Comparison of ENCODE assay signal across 32 cellular contexts in the genomic region with DNA sequence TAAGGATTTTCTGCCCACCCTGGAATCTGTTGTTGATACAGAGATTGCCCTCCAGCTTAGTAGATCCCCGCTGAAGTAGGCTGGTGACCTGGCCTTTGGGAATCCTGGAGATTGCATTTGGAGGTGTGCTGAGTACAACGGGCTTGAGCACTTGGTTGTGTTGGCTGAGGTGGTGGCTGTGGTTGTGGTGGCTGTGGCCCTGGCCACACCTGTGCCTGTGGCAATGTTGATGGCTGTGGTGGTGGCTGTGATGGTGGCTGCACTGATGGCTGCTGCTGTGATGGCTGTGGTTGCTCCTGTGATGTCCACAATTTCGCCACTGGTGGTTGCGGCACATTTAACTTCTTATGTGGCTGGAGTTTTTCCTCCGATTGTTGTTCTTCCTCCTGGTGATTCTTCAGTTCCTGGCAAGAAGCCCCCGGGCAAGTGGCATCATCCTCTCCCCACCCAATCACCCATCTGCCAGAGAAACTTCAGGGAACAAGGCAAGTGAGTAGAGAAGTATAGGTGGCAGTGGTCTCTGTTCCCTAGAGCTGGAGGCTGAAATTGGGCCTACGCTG. TPM values are rescaled to one million over a fixed set of nuclear protein-coding genes. Genes with fewer than 3 reads are reported as not detected.
DNase-seq lines count a peak whose midpoint lies in the region; ATAC-seq and TF ChIP-seq lines count a peak whose summit lies in the region.
"Had no signal": no experiment of that assay in that cellular context is flagged by ENCODE, and none has a peak within 500 bp of the region (broad histone marks: within the 10 kb centered on the region; RNA-seq: fewer than 3 reads in every experiment).

No MANE protein-coding gene starts in this region.

- H3K4me3 ChIP-seq in prostate gland: no peak overlapping the region
- no peak overlapping the region for H3K4me3 ChIP-seq in naive thymus-derived CD4-positive, alpha-beta T cell (ENCODE audit: low read length)
- H3K4me3 ChIP-seq: A549, SK-N-MC, skin epidermis had no signal

- H3K27ac Mint-ChIP-seq in activated naive CD4-positive, alpha-beta T cell treated with anti-CD3 and anti-CD28 coated beads, Interleukin-2, amount 50 U/mL, for 72 hours: peak overlapping the region; percentile 42 to 57
- H3K27ac Mint-ChIP-seq in chondrocyte (ENCODE audit: unreplicated experiment): no peak overlapping the region
- H3K27ac Mint-ChIP-seq in type B pancreatic cell: no peak overlapping the region
- H3K27ac Mint-ChIP-seq in naive thymus-derived CD4-positive, alpha-beta T cell: no peak overlapping the region
- H3K27ac Mint-ChIP-seq: activated naive CD8-positive, alpha-beta T cell treated with anti-CD3 and anti-CD28 coated beads, Interleukin-2, amount 50 U/mL, for 24 hours had no signal

- peak; percentile 0 to 23 for DNase-seq in activated naive CD4-positive, alpha-beta T cell treated with anti-CD3 and anti-CD28 coated beads, Interleukin-2, amount 50 U/mL, for 72 hours (ENCODE audit: low spot score in 2 of 2)
- DNase-seq in activated naive CD4-positive, alpha-beta T cell (lab: John Stamatoyannopoulos, UW): no peak
- peak; percentile 50 for DNase-seq in chondrocyte (ENCODE audit: low spot score)
- DNase-seq in mesenteric fat pad (ENCODE audit: low spot score): peak; percentile 53
- peak; percentile 29 for DNase-seq in type B pancreatic cell (ENCODE audit: extremely low spot score, unreplicated experiment)
- DNase-seq in prostate gland (ENCODE audit: low spot score): no peak
- no peak for DNase-seq in naive thymus-derived CD4-positive, alpha-beta T cell
- DNase-seq in glomerular visceral epithelial cell (ENCODE audit: extremely low spot score): no peak
- DNase-seq: activated CD4-positive, alpha-beta T cell treated with anti-CD3 and anti-CD28 coated beads, Interleukin-2, amount 50 U/mL, for 1 hour; activated naive CD8-positive, alpha-beta T cell treated with anti-CD3 and anti-CD28 coated beads, Interleukin-2, amount 50 U/mL, for 24 hours; BE2C; DMS79 treated with DMSO at 0.1 percent for 48 hours; effector CD8-positive, alpha-beta T cell; HCEC 1CT; NCI-H2029 treated with DMSO at 0.1 percent for 48 hours; NCI-H226; NCI-H748 treated with DMSO at 0.1 percent for 48 hours; stimulated activated CD4-positive, alpha-beta T cell treated with anti-CD3 and anti-CD28 coated beads, Interleukin-1b, Interleukin-23, amount 100 ng/mL, for 48 hours; substantia nigra had no signal

- 93% methylated on average over 7 of the region's 7 CpGs for WGBS in prostate gland

- H3K9me3 ChIP-seq in prostate gland: no peaks in the 10 kb centered on the region
- H3K9me3 ChIP-seq in naive thymus-derived CD4-positive, alpha-beta T cell (ENCODE audit: control insufficient read depth in 2 of 3, low read length in 3 of 3): no peaks in the 10 kb centered on the region
- H3K9me3 ChIP-seq: A549, BE2C had no signal

- no peaks in the 10 kb centered on the region for H3K27me3 ChIP-seq in prostate gland (replicated peaks; ENCODE audit: insufficient read depth)
- no peaks in the 10 kb centered on the region for H3K27me3 ChIP-seq in naive thymus-derived CD4-positive, alpha-beta T cell (ENCODE audit: control insufficient read depth in 2 of 2, insufficient read depth in 2 of 2, low read length in 2 of 2)
- H3K27me3 ChIP-seq: BE2C, foreskin keratinocyte had no signal

- H3K9me3 Mint-ChIP-seq in activated naive CD4-positive, alpha-beta T cell treated with anti-CD3 and anti-CD28 coated beads, Interleukin-2, amount 50 U/mL, for 72 hours: no peaks in the 10 kb centered on the region
- H3K9me3 Mint-ChIP-seq in chondrocyte (ENCODE audit: low read depth) (no peaks in the 10 kb centered on the region), type B pancreatic cell (no peaks in the 10 kb centered on the region)
- H3K9me3 Mint-ChIP-seq in naive thymus-derived CD4-positive, alpha-beta T cell: no peaks in the 10 kb centered on the region
- H3K9me3 Mint-ChIP-seq: activated naive CD8-positive, alpha-beta T cell treated with anti-CD3 and anti-CD28 coated beads, Interleukin-2, amount 50 U/mL, for 24 hours; activated T-helper 17 cell treated with anti-CD3 and anti-CD28 coated beads, Interleukin-2, amount 50 U/mL, for 72 hours had no signal

- no peaks in the 10 kb centered on the region for H3K4me1 ChIP-seq in prostate gland (replicated peaks)
- no peaks in the 10 kb centered on the region for H3K4me1 ChIP-seq in naive thymus-derived CD4-positive, alpha-beta T cell (ENCODE audit: control insufficient read depth in 2 of 2, insufficient read depth in 2 of 2, low read length in 2 of 2)
- H3K4me1 ChIP-seq: A549, BE2C, foreskin keratinocyte had no signal

- intact Hi-C loops in prostate gland (cut with DNase I): no loop called here
- intact Hi-C loops in naive thymus-derived CD4-positive, alpha-beta T cell (cut with micrococcal nuclease): no loop called here

- CTCF ChIA-PET in naive thymus-derived CD4-positive, alpha-beta T cell (lab: Charles Lee): no interaction called here

- no peak for TF ChIP-seq POLR2A in prostate gland (IDR thresholded peaks at IDR 0.05)

- POLR2A ChIA-PET in naive thymus-derived CD4-positive, alpha-beta T cell (lab: Charles Lee): no interaction called here

- H3K27ac ChIP-seq in prostate gland: no peak overlapping the region
- no peak overlapping the region for H3K27ac ChIP-seq in naive thymus-derived CD4-positive, alpha-beta T cell (ENCODE audit: low read depth, low read length)
- H3K27ac ChIP-seq: A549, foreskin keratinocyte, SK-N-MC, skin epidermis, VCaP had no signal

- H3K36me3 Mint-ChIP-seq in activated naive CD4-positive, alpha-beta T cell treated with anti-CD3 and anti-CD28 coated beads, Interleukin-2, amount 50 U/mL, for 72 hours: peaks cover 0 to 5% of the 10 kb centered on the region in 2 donors
- peaks cover 6% of the 10 kb centered on the region for H3K36me3 Mint-ChIP-seq in chondrocyte (ENCODE audit: low read depth)
- no peaks in the 10 kb centered on the region for H3K36me3 Mint-ChIP-seq in type B pancreatic cell
- peaks cover 0 to 10% (median 4%) of the 10 kb centered on the region in 5 donors for H3K36me3 Mint-ChIP-seq in naive thymus-derived CD4-positive, alpha-beta T cell

- H3K27me3 Mint-ChIP-seq in chondrocyte (ENCODE audit: low read depth): no peaks in the 10 kb centered on the region
- no peaks in the 10 kb centered on the region for H3K27me3 Mint-ChIP-seq in type B pancreatic cell
- H3K27me3 Mint-ChIP-seq in naive thymus-derived CD4-positive, alpha-beta T cell: no peaks in the 10 kb centered on the region
- H3K27me3 Mint-ChIP-seq: activated naive CD8-positive, alpha-beta T cell treated with anti-CD3 and anti-CD28 coated beads, Interleukin-2, amount 50 U/mL, for 24 hours; activated T-helper 17 cell treated with anti-CD3 and anti-CD28 coated beads, Interleukin-2, amount 50 U/mL, for 72 hours had no signal

- no peaks in the 10 kb centered on the region for H3K36me3 ChIP-seq in prostate gland
- peaks cover 0 to 8% (median 0%) of the 10 kb centered on the region in 3 experiments for H3K36me3 ChIP-seq in naive thymus-derived CD4-positive, alpha-beta T cell (ENCODE audit: control insufficient read depth in 2 of 3, insufficient read depth in 3 of 3, low read length in 3 of 3)
- H3K36me3 ChIP-seq: BE2C had no signal

- H3K4me1 Mint-ChIP-seq in chondrocyte (ENCODE audit: low read depth): peaks cover 3% of the 10 kb centered on the region
- no peaks in the 10 kb centered on the region for H3K4me1 Mint-ChIP-seq in type B pancreatic cell (ENCODE audit: unreplicated experiment)
- H3K4me1 Mint-ChIP-seq in naive thymus-derived CD4-positive, alpha-beta T cell: peaks cover 0 to 12% (median 4%) of the 10 kb centered on the region in 7 donors
- H3K4me1 Mint-ChIP-seq: activated naive CD8-positive, alpha-beta T cell treated with anti-CD3 and anti-CD28 coated beads, Interleukin-2, amount 50 U/mL, for 24 hours; activated T-helper 17 cell treated with anti-CD3 and anti-CD28 coated beads, Interleukin-2, amount 50 U/mL, for 72 hours had no signal

- H3K4me3 Mint-ChIP-seq in chondrocyte (ENCODE audit: unreplicated experiment) (no peak overlapping the region), type B pancreatic cell (no peak overlapping the region)
- no peak overlapping the region for H3K4me3 Mint-ChIP-seq in naive thymus-derived CD4-positive, alpha-beta T cell
- H3K4me3 Mint-ChIP-seq: activated naive CD8-positive, alpha-beta T cell treated with anti-CD3 and anti-CD28 coated beads, Interleukin-2, amount 50 U/mL, for 24 hours; activated T-helper 17 cell treated with anti-CD3 and anti-CD28 coated beads, Interleukin-2, amount 50 U/mL, for 72 hours had no signal

- ATAC-seq in activated naive CD4-positive, alpha-beta T cell treated with anti-CD3 and anti-CD28 coated beads, Interleukin-2, amount 50 U/mL, for 72 hours: no peak
- no peak for ATAC-seq in naive thymus-derived CD4-positive, alpha-beta T cell
- ATAC-seq: A549; activated naive CD8-positive, alpha-beta T cell treated with anti-CD3 and anti-CD28 coated beads, Interleukin-2, amount 50 U/mL, for 24 hours; activated T-helper 17 cell treated with anti-CD3 and anti-CD28 coated beads, Interleukin-2, amount 50 U/mL, for 72 hours; foreskin keratinocyte had no signal

- TF ChIP-seq CTCF in chondrocyte (IDR thresholded peaks at IDR 0.05) (no peak), type B pancreatic cell (conservative IDR thresholded peaks at IDR 0.05) (no peak), prostate gland (IDR thresholded peaks at IDR 0.05) (no peak)

RNA-seq across cellular contexts. Expression of a gene that starts 4.2 kb away (rescaled TPM):
- under 1 TPM in 1 of 2 donors, not detected in 1; 0.48 TPM for total RNA-seq in activated naive CD4-positive, alpha-beta T cell treated with anti-CD3 and anti-CD28 coated beads, Interleukin-2, amount 50 U/mL, for 72 hours
- total RNA-seq in chondrocyte: not detected in 3 replicates
- not detected for total RNA-seq in mesenteric fat pad
- total RNA-seq in type B pancreatic cell (ENCODE audit: low replicate concordance): not detected in 2 replicates
- total RNA-seq in prostate gland: 1 to 10 TPM in 1 of 2 donors, not detected in 1; 2.7 TPM
- total RNA-seq in naive thymus-derived CD4-positive, alpha-beta T cell: 1 to 10 TPM in 2 of 5 experiments, under 1 TPM in 1, not detected in 2; 0.72 to 2.0 (median 1.7) TPM
- polyA plus RNA-seq in naive thymus-derived CD4-positive, alpha-beta T cell: 1 to 10 TPM in 1 of 2 donors, not detected in 1; 1.3 TPM
- total RNA-seq: cerebellum; foreskin keratinocyte; liver; MCF 10A; pulmonary artery endothelial cell; T-helper 2 cell treated with Interferon-gamma antibody and Interleukin-4, amounts not matched to agents 100 ng/mL and 5 ng/mL, for 36 hours had no signal
- polyA plus RNA-seq: A549, esophagus, foreskin keratinocyte had no signal

RNA-seq across cellular contexts. Expression of a gene that starts 9.6 kb away (rescaled TPM):
- total RNA-seq in activated naive CD4-positive, alpha-beta T cell treated with anti-CD3 and anti-CD28 coated beads, Interleukin-2, amount 50 U/mL, for 72 hours: 1,000 to 10,000 TPM; 5,470 to 5,569 TPM
- total RNA-seq in chondrocyte (2,934 to 3,390 TPM (median 3,124 TPM) in 3 replicates), mesenteric fat pad (7,388 TPM), type B pancreatic cell (ENCODE audit: low replicate concordance) (3,940 and 6,478 TPM in 2 replicates), prostate gland (not detected)
- total RNA-seq in naive thymus-derived CD4-positive, alpha-beta T cell: 1,000 to 10,000 TPM; 2,629 to 6,823 (median 3,564) TPM
- polyA plus RNA-seq in naive thymus-derived CD4-positive, alpha-beta T cell: not detected
- total RNA-seq: cerebellum, foreskin keratinocyte, liver, mononuclear cell, pulmonary artery endothelial cell had no signal
- polyA plus RNA-seq: A549, esophagus, foreskin keratinocyte had no signal

RNA-seq across cellular contexts. Expression of a gene that starts 12.6 kb away (rescaled TPM):
- total RNA-seq in activated naive CD4-positive, alpha-beta T cell treated with anti-CD3 and anti-CD28 coated beads, Interleukin-2, amount 50 U/mL, for 72 hours: 10 to 100 TPM; 11.9 to 17.0 TPM
- total RNA-seq in chondrocyte: 12.0 to 18.3 TPM (median 16.4 TPM) in 3 replicates
- total RNA-seq in mesenteric fat pad: 25.4 TPM
- 4.4 TPM in 2 replicates for total RNA-seq in type B pancreatic cell (ENCODE audit: low replicate concordance)
- 1 to 10 TPM; 2.6 to 8.0 TPM for total RNA-seq in prostate gland
- total RNA-seq in naive thymus-derived CD4-positive, alpha-beta T cell: 10 to 100 TPM; 10.4 to 20.7 (median 13.9) TPM
- 1 to 10 TPM; 1.6 to 6.6 TPM for polyA plus RNA-seq in naive thymus-derived CD4-positive, alpha-beta T cell

RNA-seq across cellular contexts. Expression of a gene that starts 53.2 kb away (rescaled TPM):
- total RNA-seq in activated naive CD4-positive, alpha-beta T cell treated with anti-CD3 and anti-CD28 coated beads, Interleukin-2, amount 50 U/mL, for 72 hours: 10 to 100 TPM; 56.7 to 89.2 TPM
- total RNA-seq in chondrocyte (62.7 to 70.9 TPM (median 63.3 TPM) in 3 replicates), mesenteric fat pad (57.1 TPM), type B pancreatic cell (ENCODE audit: low replicate concordance) (60.8 and 65.9 TPM in 2 replicates), prostate gland (100 to 1,000 TPM; 120 to 156 TPM)
- 10 to 100 TPM; 44.6 to 83.0 (median 64.3) TPM for total RNA-seq in naive thymus-derived CD4-positive, alpha-beta T cell
- polyA plus RNA-seq in naive thymus-derived CD4-positive, alpha-beta T cell: 10 to 100 TPM; 72.2 to 93.2 TPM

Comparison
In these comparisons a context has a peak if more than half of its experiments do, and no peak if none do; other contexts are left out.
1. DNase-seq: peak in activated naive CD4-positive, alpha-beta T cell treated with anti-CD3 and anti-CD28 coated beads, Interleukin-2, amount 50 U/mL, for 72 hours (2 of 2), chondrocyte (single experiment), mesenteric fat pad (single experiment) and type B pancreatic cell (single experiment); none in activated naive CD4-positive, alpha-beta T cell (0 of 4), prostate gland (single experiment), naive thymus-derived CD4-positive, alpha-beta T cell (0 of 9) and glomerular visceral epithelial cell (single experiment).
2. H3K27ac Mint-ChIP-seq: peak in activated naive CD4-positive, alpha-beta T cell treated with anti-CD3 and anti-CD28 coated beads, Interleukin-2, amount 50 U/mL, for 72 hours (2 of 2); none in chondrocyte (single experiment), type B pancreatic cell (single experiment) and naive thymus-derived CD4-positive, alpha-beta T cell (0 of 9).
3. RNA of a gene that starts 9.6 kb away (total RNA-seq): 7,388 TPM in mesenteric fat pad (single experiment), 3,940 to 6,478 TPM in type B pancreatic cell, 5,470 to 5,569 TPM in activated naive CD4-positive, alpha-beta T cell treated with anti-CD3 and anti-CD28 coated beads, Interleukin-2, amount 50 U/mL, for 72 hours, 2,629 to 6,823 TPM in naive thymus-derived CD4-positive, alpha-beta T cell and 2,934 to 3,390 TPM in chondrocyte; not detected in prostate gland; every median in the first group is over 1,000 times any median in the second.